ENCODE assay signal across 1 cellular context in the genomic region with DNA sequence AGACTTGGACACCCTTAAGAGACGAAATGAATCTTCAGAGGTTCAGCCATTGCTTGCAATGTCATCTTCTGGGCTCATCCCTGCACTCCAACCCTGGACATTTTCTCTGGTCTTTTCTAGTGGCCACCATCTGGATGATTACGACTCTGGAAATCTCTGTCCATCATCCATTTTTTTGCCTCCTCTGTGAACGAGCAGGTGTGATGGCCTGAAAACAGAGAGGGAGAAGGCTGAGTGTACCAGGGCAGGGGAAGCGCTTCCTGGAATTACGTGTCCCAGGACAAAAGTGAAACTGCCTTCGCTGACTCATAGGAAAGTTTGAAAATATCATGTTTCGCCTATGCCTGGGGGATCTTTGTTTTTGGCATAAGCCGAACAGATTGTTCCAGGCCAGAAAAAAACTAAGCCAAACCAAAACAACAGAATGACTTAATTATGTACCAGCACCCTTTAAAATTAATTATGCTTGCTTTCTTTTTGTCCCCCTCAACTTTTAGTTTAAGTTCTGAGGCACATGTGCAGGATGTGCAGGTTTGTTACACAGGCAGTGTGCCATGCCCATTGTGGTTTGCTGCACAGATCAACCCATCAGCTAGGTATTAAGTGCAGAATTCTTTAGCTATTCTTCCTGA.
A peak's percentile ranks its signal among the peaks of the same experiment; 100 is the strongest.
TF ChIP-seq lines count a peak whose summit lies in the region.

No MANE protein-coding gene starts in this region.

TF ChIP-seq in K562, 482 proteins besides CTCF, POLR2A, EP300 and RAD21 (continued from another document and continues in another):
- TF ChIP-seq, protein P1, sequence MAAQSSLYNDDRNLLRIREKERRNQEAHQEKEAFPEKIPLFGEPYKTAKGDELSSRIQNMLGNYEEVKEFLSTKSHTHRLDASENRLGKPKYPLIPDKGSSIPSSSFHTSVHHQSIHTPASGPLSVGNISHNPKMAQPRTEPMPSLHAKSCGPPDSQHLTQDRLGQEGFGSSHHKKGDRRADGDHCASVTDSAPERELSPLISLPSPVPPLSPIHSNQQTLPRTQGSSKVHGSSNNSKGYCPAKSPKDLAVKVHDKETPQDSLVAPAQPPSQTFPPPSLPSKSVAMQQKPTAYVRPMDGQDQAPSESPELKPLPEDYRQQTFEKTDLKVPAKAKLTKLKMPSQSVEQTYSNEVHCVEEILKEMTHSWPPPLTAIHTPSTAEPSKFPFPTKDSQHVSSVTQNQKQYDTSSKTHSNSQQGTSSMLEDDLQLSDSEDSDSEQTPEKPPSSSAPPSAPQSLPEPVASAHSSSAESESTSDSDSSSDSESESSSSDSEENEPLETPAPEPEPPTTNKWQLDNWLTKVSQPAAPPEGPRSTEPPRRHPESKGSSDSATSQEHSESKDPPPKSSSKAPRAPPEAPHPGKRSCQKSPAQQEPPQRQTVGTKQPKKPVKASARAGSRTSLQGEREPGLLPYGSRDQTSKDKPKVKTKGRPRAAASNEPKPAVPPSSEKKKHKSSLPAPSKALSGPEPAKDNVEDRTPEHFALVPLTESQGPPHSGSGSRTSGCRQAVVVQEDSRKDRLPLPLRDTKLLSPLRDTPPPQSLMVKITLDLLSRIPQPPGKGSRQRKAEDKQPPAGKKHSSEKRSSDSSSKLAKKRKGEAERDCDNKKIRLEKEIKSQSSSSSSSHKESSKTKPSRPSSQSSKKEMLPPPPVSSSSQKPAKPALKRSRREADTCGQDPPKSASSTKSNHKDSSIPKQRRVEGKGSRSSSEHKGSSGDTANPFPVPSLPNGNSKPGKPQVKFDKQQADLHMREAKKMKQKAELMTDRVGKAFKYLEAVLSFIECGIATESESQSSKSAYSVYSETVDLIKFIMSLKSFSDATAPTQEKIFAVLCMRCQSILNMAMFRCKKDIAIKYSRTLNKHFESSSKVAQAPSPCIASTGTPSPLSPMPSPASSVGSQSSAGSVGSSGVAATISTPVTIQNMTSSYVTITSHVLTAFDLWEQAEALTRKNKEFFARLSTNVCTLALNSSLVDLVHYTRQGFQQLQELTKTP (IDR thresholded peaks at IDR 0.05; ENCODE audit: low read depth in 1 of 2, partially characterized antibody in 2 of 2): peak in 1 of 2 experiments; percentile 35
- TF ChIP-seq ESRRA (IDR thresholded peaks at IDR 0.05; ENCODE audit: borderline replicate concordance, low read depth) (no peak), CXXC5 (CRISPR knock-in tag; IDR thresholded peaks at IDR 0.05) (peak; percentile 42; the same call in 1 of the 2 replicates), ETV1 (tag; conservative IDR thresholded peaks at IDR 0.05; ENCODE audit: low read depth) (0 out of 2 replicates have a peak, but pooled peaks have one; percentile 23), ZNF384 (IDR thresholded peaks at IDR 0.05; ENCODE audit: low read depth, low read length) (peak; percentile 39; the same call in 1 of the 2 replicates), MAFK (IDR thresholded peaks at IDR 0.05; ENCODE audit: low read length) (peak; percentile 59), ATF7 (IDR thresholded peaks at IDR 0.05) (peak; percentile 76; the same call in 1 of the 2 replicates), PTRF (tag; IDR thresholded peaks at IDR 0.05) (peak; percentile 21; the same call in 1 of the 2 replicates), FOXM1 (IDR thresholded peaks at IDR 0.05; ENCODE audit: low read depth) (peak; percentile 17; the same call in 1 of the 2 replicates), FOXM1 (CRISPR knock-in tag; IDR thresholded peaks at IDR 0.05; ENCODE audit: low read depth) (no peak), JUN (IDR thresholded peaks at IDR 0.05; ENCODE audit: borderline replicate concordance, low read depth, low read length) (peak; percentile 88), JUN (CRISPR knock-in tag; IDR thresholded peaks at IDR 0.05; ENCODE audit: borderline replicate concordance) (no peak), ZNF717 (CRISPR knock-in tag; IDR thresholded peaks at IDR 0.05) (no peak), NFRKB (IDR thresholded peaks at IDR 0.05; ENCODE audit: low read depth) (0 out of 2 replicates have a peak, but pooled peaks have one; percentile 50), PCBP2 (IDR thresholded peaks at IDR 0.05; ENCODE audit: low read depth, low read length, poor library complexity, severe bottlenecking) (no peak), POU5F1 (IDR thresholded peaks at IDR 0.05; ENCODE audit: borderline replicate concordance, low read depth, low read length, partially characterized antibody) (no peak), ARID1B (IDR thresholded peaks at IDR 0.05) (peak; percentile 66), SMARCE1 (IDR thresholded peaks at IDR 0.05) (peak; percentile 76), MAFF (IDR thresholded peaks at IDR 0.05; ENCODE audit: low read length) (peak; percentile 47; the same call in 1 of the 2 replicates)
- TF ChIP-seq, protein P2, sequence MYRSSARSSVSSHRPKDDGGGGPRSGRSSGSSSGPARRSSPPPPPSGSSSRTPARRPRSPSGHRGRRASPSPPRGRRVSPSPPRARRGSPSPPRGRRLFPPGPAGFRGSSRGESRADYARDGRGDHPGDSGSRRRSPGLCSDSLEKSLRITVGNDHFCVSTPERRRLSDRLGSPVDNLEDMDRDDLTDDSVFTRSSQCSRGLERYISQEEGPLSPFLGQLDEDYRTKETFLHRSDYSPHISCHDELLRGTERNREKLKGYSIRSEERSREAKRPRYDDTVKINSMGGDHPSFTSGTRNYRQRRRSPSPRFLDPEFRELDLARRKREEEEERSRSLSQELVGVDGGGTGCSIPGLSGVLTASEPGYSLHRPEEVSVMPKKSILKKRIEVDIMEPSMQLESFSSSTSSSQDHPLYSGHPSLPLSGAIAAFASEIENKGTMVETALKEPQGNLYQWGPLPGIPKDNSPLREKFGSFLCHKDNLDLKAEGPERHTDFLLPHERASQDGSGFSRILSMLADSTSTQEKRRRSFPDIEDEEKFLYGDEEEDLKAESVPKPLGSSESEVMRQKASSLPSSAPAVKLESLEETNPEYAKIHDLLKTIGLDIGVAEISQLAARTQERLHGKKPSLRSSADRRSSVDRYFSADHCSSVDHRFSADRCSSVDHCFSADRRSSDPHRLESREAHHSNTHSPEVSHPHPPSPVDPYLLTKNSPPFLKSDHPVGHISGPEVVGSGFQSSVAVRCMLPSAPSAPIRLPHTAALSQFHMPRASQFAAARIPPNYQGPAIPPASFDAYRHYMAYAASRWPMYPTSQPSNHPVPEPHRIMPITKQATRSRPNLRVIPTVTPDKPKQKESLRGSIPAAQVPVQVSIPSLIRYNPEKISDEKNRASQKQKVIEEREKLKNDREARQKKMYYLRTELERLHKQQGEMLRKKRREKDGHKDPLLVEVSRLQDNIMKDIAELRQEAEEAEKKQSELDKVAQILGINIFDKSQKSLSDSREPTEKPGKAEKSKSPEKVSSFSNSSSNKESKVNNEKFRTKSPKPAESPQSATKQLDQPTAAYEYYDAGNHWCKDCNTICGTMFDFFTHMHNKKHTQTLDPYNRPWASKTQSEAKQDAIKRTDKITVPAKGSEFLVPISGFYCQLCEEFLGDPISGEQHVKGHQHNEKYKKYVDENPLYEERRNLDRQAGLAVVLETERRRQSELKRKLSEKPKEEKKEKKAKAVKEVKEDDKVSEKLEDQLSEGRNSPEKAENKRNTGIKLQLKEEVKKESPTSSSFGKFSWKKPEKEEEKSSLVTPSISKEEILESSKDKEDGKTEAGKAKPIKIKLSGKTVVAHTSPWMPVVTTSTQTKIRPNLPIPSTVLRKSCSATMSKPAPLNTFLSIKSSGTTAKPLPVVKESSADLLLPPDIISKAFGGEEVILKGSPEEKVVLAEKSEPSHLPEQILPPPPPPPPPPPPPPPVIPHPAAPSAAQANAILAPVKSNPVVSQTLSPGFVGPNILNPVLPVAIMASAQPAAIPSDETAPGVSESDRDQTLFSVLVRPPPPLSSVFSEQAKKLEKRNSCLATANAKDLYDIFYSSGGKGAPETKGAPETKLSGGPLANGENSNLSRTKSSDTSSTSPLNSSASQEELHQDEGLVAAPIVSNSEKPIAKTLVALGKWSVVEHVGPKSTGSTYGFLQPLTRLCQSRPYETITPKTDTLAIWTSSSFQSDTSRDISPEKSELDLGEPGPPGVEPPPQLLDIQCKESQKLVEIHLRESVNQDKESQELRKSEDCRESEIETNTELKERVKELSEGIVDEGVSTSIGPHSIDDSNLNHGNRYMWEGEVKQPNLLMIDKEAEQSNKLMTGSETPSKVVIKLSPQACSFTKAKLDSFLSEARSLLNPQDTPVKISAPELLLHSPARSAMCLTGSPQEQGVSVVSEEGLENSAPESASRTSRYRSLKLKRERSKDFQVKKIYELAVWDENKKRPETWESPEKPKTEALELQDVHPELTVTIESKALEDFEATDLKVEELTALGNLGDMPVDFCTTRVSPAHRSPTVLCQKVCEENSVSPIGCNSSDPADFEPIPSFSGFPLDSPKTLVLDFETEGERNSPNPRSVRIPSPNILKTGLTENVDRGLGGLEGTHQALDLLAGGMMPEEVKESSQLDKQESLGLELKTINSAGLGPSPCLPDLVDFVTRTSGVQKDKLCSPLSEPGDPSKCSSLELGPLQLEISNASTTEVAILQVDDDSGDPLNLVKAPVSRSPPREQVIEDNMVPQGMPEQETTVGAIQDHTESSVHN (IDR thresholded peaks at IDR 0.05; ENCODE audit: borderline replicate concordance in 1 of 2, low read depth in 1 of 2): 0 out of 4 replicates have a peak, but pooled peaks of 1 of the 2 experiments have one; percentile 68
- TF ChIP-seq, protein P3, sequence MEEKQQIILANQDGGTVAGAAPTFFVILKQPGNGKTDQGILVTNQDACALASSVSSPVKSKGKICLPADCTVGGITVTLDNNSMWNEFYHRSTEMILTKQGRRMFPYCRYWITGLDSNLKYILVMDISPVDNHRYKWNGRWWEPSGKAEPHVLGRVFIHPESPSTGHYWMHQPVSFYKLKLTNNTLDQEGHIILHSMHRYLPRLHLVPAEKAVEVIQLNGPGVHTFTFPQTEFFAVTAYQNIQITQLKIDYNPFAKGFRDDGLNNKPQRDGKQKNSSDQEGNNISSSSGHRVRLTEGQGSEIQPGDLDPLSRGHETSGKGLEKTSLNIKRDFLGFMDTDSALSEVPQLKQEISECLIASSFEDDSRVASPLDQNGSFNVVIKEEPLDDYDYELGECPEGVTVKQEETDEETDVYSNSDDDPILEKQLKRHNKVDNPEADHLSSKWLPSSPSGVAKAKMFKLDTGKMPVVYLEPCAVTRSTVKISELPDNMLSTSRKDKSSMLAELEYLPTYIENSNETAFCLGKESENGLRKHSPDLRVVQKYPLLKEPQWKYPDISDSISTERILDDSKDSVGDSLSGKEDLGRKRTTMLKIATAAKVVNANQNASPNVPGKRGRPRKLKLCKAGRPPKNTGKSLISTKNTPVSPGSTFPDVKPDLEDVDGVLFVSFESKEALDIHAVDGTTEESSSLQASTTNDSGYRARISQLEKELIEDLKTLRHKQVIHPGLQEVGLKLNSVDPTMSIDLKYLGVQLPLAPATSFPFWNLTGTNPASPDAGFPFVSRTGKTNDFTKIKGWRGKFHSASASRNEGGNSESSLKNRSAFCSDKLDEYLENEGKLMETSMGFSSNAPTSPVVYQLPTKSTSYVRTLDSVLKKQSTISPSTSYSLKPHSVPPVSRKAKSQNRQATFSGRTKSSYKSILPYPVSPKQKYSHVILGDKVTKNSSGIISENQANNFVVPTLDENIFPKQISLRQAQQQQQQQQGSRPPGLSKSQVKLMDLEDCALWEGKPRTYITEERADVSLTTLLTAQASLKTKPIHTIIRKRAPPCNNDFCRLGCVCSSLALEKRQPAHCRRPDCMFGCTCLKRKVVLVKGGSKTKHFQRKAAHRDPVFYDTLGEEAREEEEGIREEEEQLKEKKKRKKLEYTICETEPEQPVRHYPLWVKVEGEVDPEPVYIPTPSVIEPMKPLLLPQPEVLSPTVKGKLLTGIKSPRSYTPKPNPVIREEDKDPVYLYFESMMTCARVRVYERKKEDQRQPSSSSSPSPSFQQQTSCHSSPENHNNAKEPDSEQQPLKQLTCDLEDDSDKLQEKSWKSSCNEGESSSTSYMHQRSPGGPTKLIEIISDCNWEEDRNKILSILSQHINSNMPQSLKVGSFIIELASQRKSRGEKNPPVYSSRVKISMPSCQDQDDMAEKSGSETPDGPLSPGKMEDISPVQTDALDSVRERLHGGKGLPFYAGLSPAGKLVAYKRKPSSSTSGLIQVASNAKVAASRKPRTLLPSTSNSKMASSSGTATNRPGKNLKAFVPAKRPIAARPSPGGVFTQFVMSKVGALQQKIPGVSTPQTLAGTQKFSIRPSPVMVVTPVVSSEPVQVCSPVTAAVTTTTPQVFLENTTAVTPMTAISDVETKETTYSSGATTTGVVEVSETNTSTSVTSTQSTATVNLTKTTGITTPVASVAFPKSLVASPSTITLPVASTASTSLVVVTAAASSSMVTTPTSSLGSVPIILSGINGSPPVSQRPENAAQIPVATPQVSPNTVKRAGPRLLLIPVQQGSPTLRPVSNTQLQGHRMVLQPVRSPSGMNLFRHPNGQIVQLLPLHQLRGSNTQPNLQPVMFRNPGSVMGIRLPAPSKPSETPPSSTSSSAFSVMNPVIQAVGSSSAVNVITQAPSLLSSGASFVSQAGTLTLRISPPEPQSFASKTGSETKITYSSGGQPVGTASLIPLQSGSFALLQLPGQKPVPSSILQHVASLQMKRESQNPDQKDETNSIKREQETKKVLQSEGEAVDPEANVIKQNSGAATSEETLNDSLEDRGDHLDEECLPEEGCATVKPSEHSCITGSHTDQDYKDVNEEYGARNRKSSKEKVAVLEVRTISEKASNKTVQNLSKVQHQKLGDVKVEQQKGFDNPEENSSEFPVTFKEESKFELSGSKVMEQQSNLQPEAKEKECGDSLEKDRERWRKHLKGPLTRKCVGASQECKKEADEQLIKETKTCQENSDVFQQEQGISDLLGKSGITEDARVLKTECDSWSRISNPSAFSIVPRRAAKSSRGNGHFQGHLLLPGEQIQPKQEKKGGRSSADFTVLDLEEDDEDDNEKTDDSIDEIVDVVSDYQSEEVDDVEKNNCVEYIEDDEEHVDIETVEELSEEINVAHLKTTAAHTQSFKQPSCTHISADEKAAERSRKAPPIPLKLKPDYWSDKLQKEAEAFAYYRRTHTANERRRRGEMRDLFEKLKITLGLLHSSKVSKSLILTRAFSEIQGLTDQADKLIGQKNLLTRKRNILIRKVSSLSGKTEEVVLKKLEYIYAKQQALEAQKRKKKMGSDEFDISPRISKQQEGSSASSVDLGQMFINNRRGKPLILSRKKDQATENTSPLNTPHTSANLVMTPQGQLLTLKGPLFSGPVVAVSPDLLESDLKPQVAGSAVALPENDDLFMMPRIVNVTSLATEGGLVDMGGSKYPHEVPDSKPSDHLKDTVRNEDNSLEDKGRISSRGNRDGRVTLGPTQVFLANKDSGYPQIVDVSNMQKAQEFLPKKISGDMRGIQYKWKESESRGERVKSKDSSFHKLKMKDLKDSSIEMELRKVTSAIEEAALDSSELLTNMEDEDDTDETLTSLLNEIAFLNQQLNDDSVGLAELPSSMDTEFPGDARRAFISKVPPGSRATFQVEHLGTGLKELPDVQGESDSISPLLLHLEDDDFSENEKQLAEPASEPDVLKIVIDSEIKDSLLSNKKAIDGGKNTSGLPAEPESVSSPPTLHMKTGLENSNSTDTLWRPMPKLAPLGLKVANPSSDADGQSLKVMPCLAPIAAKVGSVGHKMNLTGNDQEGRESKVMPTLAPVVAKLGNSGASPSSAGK (IDR thresholded peaks at IDR 0.05): peak; percentile 35; the same call in 1 of the 2 replicates
- TF ChIP-seq, protein P4, sequence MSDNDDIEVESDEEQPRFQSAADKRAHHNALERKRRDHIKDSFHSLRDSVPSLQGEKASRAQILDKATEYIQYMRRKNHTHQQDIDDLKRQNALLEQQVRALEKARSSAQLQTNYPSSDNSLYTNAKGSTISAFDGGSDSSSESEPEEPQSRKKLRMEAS (CRISPR knock-in tag; IDR thresholded peaks at IDR 0.05): no peak
- TF ChIP-seq, protein P5, sequence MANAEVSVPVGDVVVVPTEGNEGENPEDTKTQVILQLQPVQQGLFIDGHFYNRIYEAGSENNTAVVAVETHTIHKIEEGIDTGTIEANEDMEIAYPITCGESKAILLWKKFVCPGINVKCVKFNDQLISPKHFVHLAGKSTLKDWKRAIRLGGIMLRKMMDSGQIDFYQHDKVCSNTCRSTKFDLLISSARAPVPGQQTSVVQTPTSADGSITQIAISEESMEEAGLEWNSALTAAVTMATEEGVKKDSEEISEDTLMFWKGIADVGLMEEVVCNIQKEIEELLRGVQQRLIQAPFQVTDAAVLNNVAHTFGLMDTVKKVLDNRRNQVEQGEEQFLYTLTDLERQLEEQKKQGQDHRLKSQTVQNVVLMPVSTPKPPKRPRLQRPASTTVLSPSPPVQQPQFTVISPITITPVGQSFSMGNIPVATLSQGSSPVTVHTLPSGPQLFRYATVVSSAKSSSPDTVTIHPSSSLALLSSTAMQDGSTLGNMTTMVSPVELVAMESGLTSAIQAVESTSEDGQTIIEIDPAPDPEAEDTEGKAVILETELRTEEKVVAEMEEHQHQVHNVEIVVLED (CRISPR knock-in tag; IDR thresholded peaks at IDR 0.05): 0 out of 2 replicates have a peak, but pooled peaks have one; percentile 15
